ENCODE assay signal across 21 cellular contexts in genomic region chr13:105436946-105437345, GRCh38. TPM values are rescaled to one million over a fixed set of nuclear protein-coding genes. Genes with fewer than 3 reads are reported as not detected.
"Had no signal": no experiment of that assay in that cellular context is flagged by ENCODE, and none has a peak within 500 bp of the region (broad histone marks: within the 10 kb centered on the region; RNA-seq: fewer than 3 reads in every experiment).

No MANE protein-coding gene starts in this region.

- H3K4me3 Mint-ChIP-seq: activated CD4-positive, alpha-beta memory T cell treated with anti-CD3 and anti-CD28 coated beads for 36 hours; activated CD4-positive, alpha-beta T cell treated with anti-CD3 and anti-CD28 coated beads for 36 hours; activated CD8-positive, alpha-beta memory T cell treated with anti-CD3 and anti-CD28 coated beads, Interleukin-2, amount 10 ng/mL, durations not matched to agents 7 days and 5 days; activated naive CD4-positive, alpha-beta T cell treated with anti-CD3 and anti-CD28 coated beads, Interleukin-2, amount 10 ng/mL, durations not matched to agents 7 days and 5 days; immature natural killer cell; natural killer cell; stimulated activated naive CD8-positive, alpha-beta T cell treated with anti-CD3 and anti-CD28 coated beads, Interleukin-15, Interleukin-2, amounts not matched to agents 100 ng/mL and 50 ng/mL, for 24 hours had no signal

- H3K9me3 Mint-ChIP-seq: activated CD4-positive, alpha-beta memory T cell treated with anti-CD3 and anti-CD28 coated beads for 36 hours; activated naive CD4-positive, alpha-beta T cell treated with anti-CD3 and anti-CD28 coated beads, Interleukin-2, amount 10 ng/mL, durations not matched to agents 7 days and 5 days; activated T-helper 2 cell treated with anti-CD3 and anti-CD28 coated beads, Interferon-gamma antibody, Interleukin-2, Interleukin-4, amounts not matched to agents 10 μg/mL and 5 μg/mL and 100 μg/mL, durations not matched to agents 14 hours and 24 hours and 36 hours; immature natural killer cell; stimulated activated naive CD8-positive, alpha-beta T cell treated with anti-CD3 and anti-CD28 coated beads, Interleukin-15, Interleukin-2, amounts not matched to agents 100 ng/mL and 50 ng/mL, for 24 hours had no signal

- H3K36me3 Mint-ChIP-seq: activated CD4-positive, alpha-beta memory T cell treated with anti-CD3 and anti-CD28 coated beads for 36 hours; activated CD8-positive, alpha-beta memory T cell treated with anti-CD3 and anti-CD28 coated beads, Interleukin-2, amount 10 ng/mL, durations not matched to agents 7 days and 5 days; activated naive CD4-positive, alpha-beta T cell treated with anti-CD3 and anti-CD28 coated beads, Interleukin-2, amount 10 ng/mL, durations not matched to agents 7 days and 5 days; immature natural killer cell; natural killer cell had no signal

- H3K27me3 Mint-ChIP-seq: activated CD4-positive, alpha-beta memory T cell treated with anti-CD3 and anti-CD28 coated beads for 36 hours; activated CD4-positive, alpha-beta T cell treated with anti-CD3 and anti-CD28 coated beads for 36 hours; activated CD8-positive, alpha-beta memory T cell treated with anti-CD3 and anti-CD28 coated beads, Interleukin-2, amount 10 ng/mL, durations not matched to agents 7 days and 5 days; activated naive CD4-positive, alpha-beta T cell treated with anti-CD3 and anti-CD28 coated beads, Interleukin-2, amount 10 ng/mL, durations not matched to agents 7 days and 5 days; stimulated activated naive CD8-positive, alpha-beta T cell treated with anti-CD3 and anti-CD28 coated beads, Interleukin-15, Interleukin-2, amounts not matched to agents 100 ng/mL and 50 ng/mL, for 24 hours had no signal

- H3K36me3 ChIP-seq: esophagus squamous epithelium, suprapubic skin had no signal

- H3K4me3 ChIP-seq: esophagus squamous epithelium, psoas muscle, suprapubic skin had no signal

- DNase-seq: activated CD4-positive, alpha-beta memory T cell treated with anti-CD3 and anti-CD28 coated beads for 36 hours; activated CD4-positive, alpha-beta T cell treated with anti-CD3 and anti-CD28 coated beads for 36 hours; activated CD8-positive, alpha-beta memory T cell treated with anti-CD3 and anti-CD28 coated beads, Interleukin-2, amount 10 ng/mL, durations not matched to agents 7 days and 5 days; activated naive CD4-positive, alpha-beta T cell treated with anti-CD3 and anti-CD28 coated beads, Interleukin-2, amount 10 ng/mL, durations not matched to agents 7 days and 5 days; activated T-cell treated with anti-CD3 and anti-CD28 coated beads, Interleukin-2, amount 50 U/mL, for 1 hour; esophagus squamous epithelium; foreskin keratinocyte; head of caudate nucleus; immature natural killer cell; left colon; natural killer cell; psoas muscle; trophoblast cell had no signal

- H3K4me1 ChIP-seq: psoas muscle had no signal

- H3K27ac ChIP-seq: esophagus squamous epithelium, foreskin keratinocyte, psoas muscle, suprapubic skin had no signal

- H3K27ac Mint-ChIP-seq: activated CD4-positive, alpha-beta memory T cell treated with anti-CD3 and anti-CD28 coated beads for 36 hours; activated CD4-positive, alpha-beta T cell treated with anti-CD3 and anti-CD28 coated beads for 36 hours; activated CD8-positive, alpha-beta memory T cell treated with anti-CD3 and anti-CD28 coated beads, Interleukin-2, amount 10 ng/mL, durations not matched to agents 7 days and 5 days; activated naive CD4-positive, alpha-beta T cell treated with anti-CD3 and anti-CD28 coated beads, Interleukin-2, amount 10 ng/mL, durations not matched to agents 7 days and 5 days; activated T-helper 2 cell treated with anti-CD3 and anti-CD28 coated beads, Interferon-gamma antibody, Interleukin-2, Interleukin-4, amounts not matched to agents 10 μg/mL and 5 μg/mL and 100 μg/mL, durations not matched to agents 14 hours and 24 hours and 36 hours; immature natural killer cell; natural killer cell; stimulated activated naive CD8-positive, alpha-beta T cell treated with anti-CD3 and anti-CD28 coated beads, Interleukin-15, Interleukin-2, amounts not matched to agents 100 ng/mL and 50 ng/mL, for 24 hours had no signal

- FAIRE-seq: colon had no signal

- H3K4me1 Mint-ChIP-seq: activated CD4-positive, alpha-beta T cell treated with anti-CD3 and anti-CD28 coated beads for 36 hours; activated CD8-positive, alpha-beta memory T cell treated with anti-CD3 and anti-CD28 coated beads, Interleukin-2, amount 10 ng/mL, durations not matched to agents 7 days and 5 days; activated naive CD4-positive, alpha-beta T cell treated with anti-CD3 and anti-CD28 coated beads, Interleukin-2, amount 10 ng/mL, durations not matched to agents 7 days and 5 days; immature natural killer cell; natural killer cell had no signal

- H3K9me3 ChIP-seq: esophagus squamous epithelium, psoas muscle, suprapubic skin had no signal

RNA-seq across cellular contexts. Expression of gene DAOA, which starts 28.9 kb away (rescaled TPM):
- total RNA-seq: activated CD4-positive, alpha-beta memory T cell treated with anti-CD3 and anti-CD28 coated beads for 36 hours; activated CD4-positive, alpha-beta T cell treated with anti-CD3 and anti-CD28 coated beads for 36 hours; activated CD8-positive, alpha-beta memory T cell treated with anti-CD3 and anti-CD28 coated beads, Interleukin-2, amount 10 ng/mL, durations not matched to agents 7 days and 5 days; activated T-helper 2 cell treated with anti-CD3 and anti-CD28 coated beads, Interferon-gamma antibody, Interleukin-2, Interleukin-4, amounts not matched to agents 10 μg/mL and 5 μg/mL and 100 μg/mL, durations not matched to agents 14 hours and 24 hours and 36 hours; esophagus squamous epithelium; foreskin keratinocyte; left colon; lung microvascular endothelial cell; natural killer cell; omental fat pad; psoas muscle; sciatic nerve; suprapubic skin had no signal
- polyA plus RNA-seq: adipose tissue, foreskin keratinocyte, immature natural killer cell, psoas muscle had no signal
